ENCODE assay signal across 1 cellular context in the genomic region with DNA sequence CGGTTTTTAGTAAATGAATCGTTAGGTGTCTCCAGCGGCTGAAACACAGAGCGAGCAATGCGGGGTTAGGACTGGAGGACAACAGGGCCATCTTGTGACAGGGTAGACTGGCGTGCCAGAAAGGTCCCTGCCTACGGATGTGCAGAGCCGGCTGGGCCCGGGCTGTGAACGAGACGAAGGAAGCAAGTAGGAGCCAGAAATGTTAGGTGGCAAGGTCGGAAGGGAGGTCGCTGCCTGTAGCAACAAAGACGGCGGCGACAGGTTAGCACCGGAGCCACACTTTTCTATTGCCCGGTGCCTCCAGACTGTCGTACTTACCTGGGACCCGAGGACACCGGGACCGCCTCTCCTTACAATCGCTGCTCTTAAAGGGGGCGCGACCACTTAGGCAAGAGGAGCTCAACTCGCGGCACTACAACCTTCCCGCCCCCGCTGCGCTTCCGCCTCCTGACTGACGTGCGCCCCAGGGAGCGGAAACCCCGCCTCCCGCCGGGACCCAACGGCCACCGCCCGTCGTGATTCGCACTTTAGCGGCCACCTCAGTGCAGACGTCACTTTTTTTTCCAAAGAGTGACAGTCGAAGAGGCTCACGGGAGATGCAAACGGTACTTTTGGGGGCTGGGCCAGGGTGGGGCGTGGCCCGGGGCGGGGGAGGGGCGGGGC.
A peak's percentile ranks its signal among the peaks of the same experiment; 100 is the strongest.
TF ChIP-seq lines count a peak whose summit lies in the region.

A gene with protein sequence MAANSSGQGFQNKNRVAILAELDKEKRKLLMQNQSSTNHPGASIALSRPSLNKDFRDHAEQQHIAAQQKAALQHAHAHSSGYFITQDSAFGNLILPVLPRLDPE (minus strand): TSS at position 449 of the 663 bp plus-strand sequence. CDS start 1,632 bp downstream, outside the sequence.

TF ChIP-seq in K562, 482 proteins besides CTCF, POLR2A, EP300 and RAD21 (continued from another document):
- TF ChIP-seq, protein P1, sequence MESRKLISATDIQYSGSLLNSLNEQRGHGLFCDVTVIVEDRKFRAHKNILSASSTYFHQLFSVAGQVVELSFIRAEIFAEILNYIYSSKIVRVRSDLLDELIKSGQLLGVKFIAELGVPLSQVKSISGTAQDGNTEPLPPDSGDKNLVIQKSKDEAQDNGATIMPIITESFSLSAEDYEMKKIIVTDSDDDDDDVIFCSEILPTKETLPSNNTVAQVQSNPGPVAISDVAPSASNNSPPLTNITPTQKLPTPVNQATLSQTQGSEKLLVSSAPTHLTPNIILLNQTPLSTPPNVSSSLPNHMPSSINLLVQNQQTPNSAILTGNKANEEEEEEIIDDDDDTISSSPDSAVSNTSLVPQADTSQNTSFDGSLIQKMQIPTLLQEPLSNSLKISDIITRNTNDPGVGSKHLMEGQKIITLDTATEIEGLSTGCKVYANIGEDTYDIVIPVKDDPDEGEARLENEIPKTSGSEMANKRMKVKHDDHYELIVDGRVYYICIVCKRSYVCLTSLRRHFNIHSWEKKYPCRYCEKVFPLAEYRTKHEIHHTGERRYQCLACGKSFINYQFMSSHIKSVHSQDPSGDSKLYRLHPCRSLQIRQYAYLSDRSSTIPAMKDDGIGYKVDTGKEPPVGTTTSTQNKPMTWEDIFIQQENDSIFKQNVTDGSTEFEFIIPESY (CRISPR knock-in tag; IDR thresholded peaks at IDR 0.05) = no peak
- TF ChIP-seq JUN (IDR thresholded peaks at IDR 0.05; ENCODE audit: borderline replicate concordance, low read depth, low read length) (0 out of 2 replicates have a peak, but pooled peaks have one; percentile 4), JUN (CRISPR knock-in tag; IDR thresholded peaks at IDR 0.05; ENCODE audit: borderline replicate concordance) (0 out of 2 replicates have a peak, but pooled peaks have one; percentile 53), GTF2E2 (tag; IDR thresholded peaks at IDR 0.05) (peak; percentile 54; the same call in 1 of the 2 replicates), ZNF175 (CRISPR knock-in tag; IDR thresholded peaks at IDR 0.05; ENCODE audit: low read depth) (no peak), HOMEZ (CRISPR knock-in tag; IDR thresholded peaks at IDR 0.05) (no peak), MCM2 (IDR thresholded peaks at IDR 0.05; ENCODE audit: low read depth) (no peak), SMAD4 (CRISPR knock-in tag; conservative IDR thresholded peaks at IDR 0.05) (0 out of 2 replicates have a peak, but pooled peaks have one; percentile 38), KLF6 (CRISPR knock-in tag; IDR thresholded peaks at IDR 0.05; ENCODE audit: borderline replicate concordance) (no peak), GTF2A2 (tag; IDR thresholded peaks at IDR 0.05) (no peak), ASH1L (IDR thresholded peaks at IDR 0.05; ENCODE audit: borderline replicate concordance, low read depth, partially characterized antibody) (no peak), CTBP1 (IDR thresholded peaks at IDR 0.05; ENCODE audit: borderline replicate concordance) (peak; percentile 56; the same call in 1 of the 2 replicates), TRIM28 (IDR thresholded peaks at IDR 0.05) (peak; percentile 72), MLLT1 (IDR thresholded peaks at IDR 0.05) (no peak; a peak in 1 of 4 replicates), NFIX (CRISPR knock-in tag; IDR thresholded peaks at IDR 0.05; ENCODE audit: low read depth) (no peak), ATF4 (CRISPR knock-in tag; IDR thresholded peaks at IDR 0.05) (no peak)
- TF ChIP-seq, protein P2, sequence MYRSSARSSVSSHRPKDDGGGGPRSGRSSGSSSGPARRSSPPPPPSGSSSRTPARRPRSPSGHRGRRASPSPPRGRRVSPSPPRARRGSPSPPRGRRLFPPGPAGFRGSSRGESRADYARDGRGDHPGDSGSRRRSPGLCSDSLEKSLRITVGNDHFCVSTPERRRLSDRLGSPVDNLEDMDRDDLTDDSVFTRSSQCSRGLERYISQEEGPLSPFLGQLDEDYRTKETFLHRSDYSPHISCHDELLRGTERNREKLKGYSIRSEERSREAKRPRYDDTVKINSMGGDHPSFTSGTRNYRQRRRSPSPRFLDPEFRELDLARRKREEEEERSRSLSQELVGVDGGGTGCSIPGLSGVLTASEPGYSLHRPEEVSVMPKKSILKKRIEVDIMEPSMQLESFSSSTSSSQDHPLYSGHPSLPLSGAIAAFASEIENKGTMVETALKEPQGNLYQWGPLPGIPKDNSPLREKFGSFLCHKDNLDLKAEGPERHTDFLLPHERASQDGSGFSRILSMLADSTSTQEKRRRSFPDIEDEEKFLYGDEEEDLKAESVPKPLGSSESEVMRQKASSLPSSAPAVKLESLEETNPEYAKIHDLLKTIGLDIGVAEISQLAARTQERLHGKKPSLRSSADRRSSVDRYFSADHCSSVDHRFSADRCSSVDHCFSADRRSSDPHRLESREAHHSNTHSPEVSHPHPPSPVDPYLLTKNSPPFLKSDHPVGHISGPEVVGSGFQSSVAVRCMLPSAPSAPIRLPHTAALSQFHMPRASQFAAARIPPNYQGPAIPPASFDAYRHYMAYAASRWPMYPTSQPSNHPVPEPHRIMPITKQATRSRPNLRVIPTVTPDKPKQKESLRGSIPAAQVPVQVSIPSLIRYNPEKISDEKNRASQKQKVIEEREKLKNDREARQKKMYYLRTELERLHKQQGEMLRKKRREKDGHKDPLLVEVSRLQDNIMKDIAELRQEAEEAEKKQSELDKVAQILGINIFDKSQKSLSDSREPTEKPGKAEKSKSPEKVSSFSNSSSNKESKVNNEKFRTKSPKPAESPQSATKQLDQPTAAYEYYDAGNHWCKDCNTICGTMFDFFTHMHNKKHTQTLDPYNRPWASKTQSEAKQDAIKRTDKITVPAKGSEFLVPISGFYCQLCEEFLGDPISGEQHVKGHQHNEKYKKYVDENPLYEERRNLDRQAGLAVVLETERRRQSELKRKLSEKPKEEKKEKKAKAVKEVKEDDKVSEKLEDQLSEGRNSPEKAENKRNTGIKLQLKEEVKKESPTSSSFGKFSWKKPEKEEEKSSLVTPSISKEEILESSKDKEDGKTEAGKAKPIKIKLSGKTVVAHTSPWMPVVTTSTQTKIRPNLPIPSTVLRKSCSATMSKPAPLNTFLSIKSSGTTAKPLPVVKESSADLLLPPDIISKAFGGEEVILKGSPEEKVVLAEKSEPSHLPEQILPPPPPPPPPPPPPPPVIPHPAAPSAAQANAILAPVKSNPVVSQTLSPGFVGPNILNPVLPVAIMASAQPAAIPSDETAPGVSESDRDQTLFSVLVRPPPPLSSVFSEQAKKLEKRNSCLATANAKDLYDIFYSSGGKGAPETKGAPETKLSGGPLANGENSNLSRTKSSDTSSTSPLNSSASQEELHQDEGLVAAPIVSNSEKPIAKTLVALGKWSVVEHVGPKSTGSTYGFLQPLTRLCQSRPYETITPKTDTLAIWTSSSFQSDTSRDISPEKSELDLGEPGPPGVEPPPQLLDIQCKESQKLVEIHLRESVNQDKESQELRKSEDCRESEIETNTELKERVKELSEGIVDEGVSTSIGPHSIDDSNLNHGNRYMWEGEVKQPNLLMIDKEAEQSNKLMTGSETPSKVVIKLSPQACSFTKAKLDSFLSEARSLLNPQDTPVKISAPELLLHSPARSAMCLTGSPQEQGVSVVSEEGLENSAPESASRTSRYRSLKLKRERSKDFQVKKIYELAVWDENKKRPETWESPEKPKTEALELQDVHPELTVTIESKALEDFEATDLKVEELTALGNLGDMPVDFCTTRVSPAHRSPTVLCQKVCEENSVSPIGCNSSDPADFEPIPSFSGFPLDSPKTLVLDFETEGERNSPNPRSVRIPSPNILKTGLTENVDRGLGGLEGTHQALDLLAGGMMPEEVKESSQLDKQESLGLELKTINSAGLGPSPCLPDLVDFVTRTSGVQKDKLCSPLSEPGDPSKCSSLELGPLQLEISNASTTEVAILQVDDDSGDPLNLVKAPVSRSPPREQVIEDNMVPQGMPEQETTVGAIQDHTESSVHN (IDR thresholded peaks at IDR 0.05; ENCODE audit: borderline replicate concordance in 1 of 2, low read depth in 1 of 2) = no peak
- TF ChIP-seq, protein P3, sequence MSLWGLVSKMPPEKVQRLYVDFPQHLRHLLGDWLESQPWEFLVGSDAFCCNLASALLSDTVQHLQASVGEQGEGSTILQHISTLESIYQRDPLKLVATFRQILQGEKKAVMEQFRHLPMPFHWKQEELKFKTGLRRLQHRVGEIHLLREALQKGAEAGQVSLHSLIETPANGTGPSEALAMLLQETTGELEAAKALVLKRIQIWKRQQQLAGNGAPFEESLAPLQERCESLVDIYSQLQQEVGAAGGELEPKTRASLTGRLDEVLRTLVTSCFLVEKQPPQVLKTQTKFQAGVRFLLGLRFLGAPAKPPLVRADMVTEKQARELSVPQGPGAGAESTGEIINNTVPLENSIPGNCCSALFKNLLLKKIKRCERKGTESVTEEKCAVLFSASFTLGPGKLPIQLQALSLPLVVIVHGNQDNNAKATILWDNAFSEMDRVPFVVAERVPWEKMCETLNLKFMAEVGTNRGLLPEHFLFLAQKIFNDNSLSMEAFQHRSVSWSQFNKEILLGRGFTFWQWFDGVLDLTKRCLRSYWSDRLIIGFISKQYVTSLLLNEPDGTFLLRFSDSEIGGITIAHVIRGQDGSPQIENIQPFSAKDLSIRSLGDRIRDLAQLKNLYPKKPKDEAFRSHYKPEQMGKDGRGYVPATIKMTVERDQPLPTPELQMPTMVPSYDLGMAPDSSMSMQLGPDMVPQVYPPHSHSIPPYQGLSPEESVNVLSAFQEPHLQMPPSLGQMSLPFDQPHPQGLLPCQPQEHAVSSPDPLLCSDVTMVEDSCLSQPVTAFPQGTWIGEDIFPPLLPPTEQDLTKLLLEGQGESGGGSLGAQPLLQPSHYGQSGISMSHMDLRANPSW (CRISPR knock-in tag; IDR thresholded peaks at IDR 0.05) = no peak
- TF ChIP-seq, protein P4, sequence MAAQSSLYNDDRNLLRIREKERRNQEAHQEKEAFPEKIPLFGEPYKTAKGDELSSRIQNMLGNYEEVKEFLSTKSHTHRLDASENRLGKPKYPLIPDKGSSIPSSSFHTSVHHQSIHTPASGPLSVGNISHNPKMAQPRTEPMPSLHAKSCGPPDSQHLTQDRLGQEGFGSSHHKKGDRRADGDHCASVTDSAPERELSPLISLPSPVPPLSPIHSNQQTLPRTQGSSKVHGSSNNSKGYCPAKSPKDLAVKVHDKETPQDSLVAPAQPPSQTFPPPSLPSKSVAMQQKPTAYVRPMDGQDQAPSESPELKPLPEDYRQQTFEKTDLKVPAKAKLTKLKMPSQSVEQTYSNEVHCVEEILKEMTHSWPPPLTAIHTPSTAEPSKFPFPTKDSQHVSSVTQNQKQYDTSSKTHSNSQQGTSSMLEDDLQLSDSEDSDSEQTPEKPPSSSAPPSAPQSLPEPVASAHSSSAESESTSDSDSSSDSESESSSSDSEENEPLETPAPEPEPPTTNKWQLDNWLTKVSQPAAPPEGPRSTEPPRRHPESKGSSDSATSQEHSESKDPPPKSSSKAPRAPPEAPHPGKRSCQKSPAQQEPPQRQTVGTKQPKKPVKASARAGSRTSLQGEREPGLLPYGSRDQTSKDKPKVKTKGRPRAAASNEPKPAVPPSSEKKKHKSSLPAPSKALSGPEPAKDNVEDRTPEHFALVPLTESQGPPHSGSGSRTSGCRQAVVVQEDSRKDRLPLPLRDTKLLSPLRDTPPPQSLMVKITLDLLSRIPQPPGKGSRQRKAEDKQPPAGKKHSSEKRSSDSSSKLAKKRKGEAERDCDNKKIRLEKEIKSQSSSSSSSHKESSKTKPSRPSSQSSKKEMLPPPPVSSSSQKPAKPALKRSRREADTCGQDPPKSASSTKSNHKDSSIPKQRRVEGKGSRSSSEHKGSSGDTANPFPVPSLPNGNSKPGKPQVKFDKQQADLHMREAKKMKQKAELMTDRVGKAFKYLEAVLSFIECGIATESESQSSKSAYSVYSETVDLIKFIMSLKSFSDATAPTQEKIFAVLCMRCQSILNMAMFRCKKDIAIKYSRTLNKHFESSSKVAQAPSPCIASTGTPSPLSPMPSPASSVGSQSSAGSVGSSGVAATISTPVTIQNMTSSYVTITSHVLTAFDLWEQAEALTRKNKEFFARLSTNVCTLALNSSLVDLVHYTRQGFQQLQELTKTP (IDR thresholded peaks at IDR 0.05; ENCODE audit: low read depth in 1 of 2, partially characterized antibody in 2 of 2) = peak in 1 of 2 experiments; percentile 34
- TF ChIP-seq, protein P5, sequence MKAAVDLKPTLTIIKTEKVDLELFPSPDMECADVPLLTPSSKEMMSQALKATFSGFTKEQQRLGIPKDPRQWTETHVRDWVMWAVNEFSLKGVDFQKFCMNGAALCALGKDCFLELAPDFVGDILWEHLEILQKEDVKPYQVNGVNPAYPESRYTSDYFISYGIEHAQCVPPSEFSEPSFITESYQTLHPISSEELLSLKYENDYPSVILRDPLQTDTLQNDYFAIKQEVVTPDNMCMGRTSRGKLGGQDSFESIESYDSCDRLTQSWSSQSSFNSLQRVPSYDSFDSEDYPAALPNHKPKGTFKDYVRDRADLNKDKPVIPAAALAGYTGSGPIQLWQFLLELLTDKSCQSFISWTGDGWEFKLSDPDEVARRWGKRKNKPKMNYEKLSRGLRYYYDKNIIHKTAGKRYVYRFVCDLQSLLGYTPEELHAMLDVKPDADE (conservative IDR thresholded peaks at IDR 0.05; ENCODE audit: control insufficient read depth, low read depth, low read length) = peak; percentile 39; the same call in 1 of the 2 replicates
TF ChIP-seq in K562: peak in this region for 113.
